Comparison of ENCODE assay signal across 26 cellular contexts in the genomic region with DNA sequence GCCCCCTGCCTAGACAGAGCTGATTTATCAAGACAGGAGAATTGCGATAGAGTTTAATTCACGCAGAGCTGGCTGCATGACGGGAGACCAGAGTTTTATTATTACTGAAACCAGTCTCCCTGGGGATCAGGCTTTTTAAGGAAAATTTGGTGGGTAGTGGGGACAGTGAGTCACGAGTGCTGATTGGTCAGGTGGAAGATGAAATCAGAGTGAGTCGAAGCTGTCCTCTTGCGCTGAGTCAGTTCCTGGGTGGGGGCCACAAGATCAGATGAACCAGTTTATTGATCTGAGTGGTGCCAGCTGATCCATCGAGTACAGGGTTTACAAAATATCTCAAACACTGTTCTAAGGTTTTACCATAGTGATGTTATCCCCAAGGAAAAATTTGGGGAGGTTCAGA. TPM values are rescaled to one million over a fixed set of nuclear protein-coding genes. Genes with fewer than 3 reads are reported as not detected.
DNase-seq lines count a peak whose midpoint lies in the region; ATAC-seq and TF ChIP-seq lines count a peak whose summit lies in the region.
"Had no signal": no experiment of that assay in that cellular context is flagged by ENCODE, and none has a peak within 500 bp of the region (broad histone marks: within the 10 kb centered on the region; RNA-seq: fewer than 3 reads in every experiment).

No MANE protein-coding gene starts in this region.

- intact Hi-C loops in activated CD4-positive, alpha-beta T cell treated with anti-CD3 and anti-CD28 coated beads for 36 hours (cut with DNase I, micrococcal nuclease): no loop called here
- intact Hi-C loops in HCT116 (cut with micrococcal nuclease): no loop called here

- H3K36me3 ChIP-seq in HCT116 (ENCODE audit: control insufficient read depth in 1 of 2, insufficient read depth in 2 of 2, low read length in 2 of 2): no peaks in the 10 kb centered on the region
- H3K36me3 ChIP-seq: ovary, vagina had no signal

- peaks cover 3% of the 10 kb centered on the region for H3K4me1 Mint-ChIP-seq in activated CD4-positive, alpha-beta T cell treated with anti-CD3 and anti-CD28 coated beads for 36 hours
- peaks cover 2% of the 10 kb centered on the region for H3K4me1 Mint-ChIP-seq in activated CD4-positive, alpha-beta T cell treated with anti-CD3 and anti-CD28 coated beads, Interleukin-2, amount 10 ng/mL, durations not matched to agents 7 days and 5 days
- H3K4me1 Mint-ChIP-seq in activated T-helper 17 cell treated with anti-CD3 and anti-CD28 coated beads, Interleukin-2, amount 50 U/mL, for 72 hours: peaks cover 6% of the 10 kb centered on the region
- H3K4me1 Mint-ChIP-seq: CD4-positive, CD25-positive, alpha-beta regulatory T cell; naive thymus-derived CD8-positive, alpha-beta T cell; stimulated activated naive CD8-positive, alpha-beta T cell treated with anti-CD3 and anti-CD28 coated beads, Interleukin-15, amount 100 ng/mL, for 72 hours; T-helper 17 cell had no signal

- no peak for TF ChIP-seq POLR2A in HCT116 (IDR thresholded peaks at IDR 0.05; ENCODE audit: borderline replicate concordance, extremely low read depth, insufficient read depth, insufficient read length)

- POLR2A ChIA-PET in activated CD4-positive, alpha-beta T cell treated with anti-CD3 and anti-CD28 coated beads for 36 hours (lab: Charles Lee): no interaction called here
- POLR2A ChIA-PET in activated CD4-positive, alpha-beta T cell treated with anti-CD3 and anti-CD28 coated beads, Interleukin-2, amount 10 ng/mL, durations not matched to agents 7 days and 5 days (lab: Charles Lee): no interaction called here
- POLR2A ChIA-PET in HCT116 (lab: Charles Lee): interaction anchor here (0.9 kb wide), 1 partner anchor 41 kb away, joined by 5 read pairs; a partner anchor contains a TSS

- peak; percentile 9 for DNase-seq in activated CD4-positive, alpha-beta T cell treated with anti-CD3 and anti-CD28 coated beads for 36 hours
- DNase-seq in activated CD4-positive, alpha-beta T cell treated with anti-CD3 and anti-CD28 coated beads, Interleukin-2, amount 10 ng/mL, durations not matched to agents 7 days and 5 days: no peak
- DNase-seq in HCT116 (ENCODE audit: low read depth, low spot score) (no peak), foreskin keratinocyte (no peak), NCI-H1930 (lab: John Stamatoyannopoulos, UW) (no peak), NCI-H2107 treated with DMSO at 0.1 percent for 48 hours (lab: John Stamatoyannopoulos, UW; ENCODE audit: unreplicated experiment) (no peak)
- no peak for DNase-seq in activated CD8-positive, alpha-beta memory T cell treated with anti-CD3 and anti-CD28 coated beads for 24 hours
- DNase-seq: activated CD4-positive, alpha-beta T cell treated with anti-CD3 and anti-CD28 coated beads for 1 hour; anterior cingulate cortex; caudate nucleus; CD4-positive, CD25-positive, alpha-beta regulatory T cell; GOT3; MM.1S; naive thymus-derived CD8-positive, alpha-beta T cell; NCI-H2081 treated with DMSO at 0.1 percent for 48 hours; NCI-H82; ovary; stimulated activated naive CD8-positive, alpha-beta T cell treated with anti-CD3 and anti-CD28 coated beads, Interleukin-15, amount 100 ng/mL, for 72 hours; T-helper 17 cell had no signal

- CTCF ChIA-PET in activated CD4-positive, alpha-beta T cell treated with anti-CD3 and anti-CD28 coated beads for 36 hours (lab: Charles Lee): interaction anchor here (0.8 kb wide), 1 partner anchor 9 kb away, joined by 3 read pairs; no protein-coding TSS in a partner anchor
- CTCF ChIA-PET in activated CD4-positive, alpha-beta T cell treated with anti-CD3 and anti-CD28 coated beads, Interleukin-2, amount 10 ng/mL, durations not matched to agents 7 days and 5 days (lab: Charles Lee): no interaction called here
- CTCF ChIA-PET in HCT116 (lab: Charles Lee): interaction anchor here (1.4 kb wide), 1 partner anchor 9 kb away, joined by 3 read pairs; no protein-coding TSS in a partner anchor

- peak overlapping the region; percentile 92 for H2AFZ ChIP-seq in HCT116 (ENCODE audit: low read depth, low read length, poor library complexity, severe bottlenecking)

- no peaks in the 10 kb centered on the region for H4K20me1 ChIP-seq in HCT116 (ENCODE audit: insufficient read depth)

- no peak overlapping the region for H3K27ac Mint-ChIP-seq in activated CD4-positive, alpha-beta T cell treated with anti-CD3 and anti-CD28 coated beads for 36 hours
- no peak overlapping the region for H3K27ac Mint-ChIP-seq in activated CD4-positive, alpha-beta T cell treated with anti-CD3 and anti-CD28 coated beads, Interleukin-2, amount 10 ng/mL, durations not matched to agents 7 days and 5 days
- no peak overlapping the region for H3K27ac Mint-ChIP-seq in activated T-helper 17 cell treated with anti-CD3 and anti-CD28 coated beads, Interleukin-2, amount 50 U/mL, for 72 hours
- H3K27ac Mint-ChIP-seq: activated naive CD4-positive, alpha-beta T cell treated with anti-CD3 and anti-CD28 coated beads, Interleukin-2, amount 50 U/mL, for 72 hours; activated T-helper 1 cell treated with anti-CD3 and anti-CD28 coated beads, Interleukin-12 subunit alpha, Interleukin-12 subunit beta, Interleukin-2, Interleukin-4 antibody, amounts not matched to agents 30 ng/mL and 10 ng/mL and 1 ng/mL, durations not matched to agents 14 hours and 24 hours and 36 hours; CD4-positive, CD25-positive, alpha-beta regulatory T cell; naive thymus-derived CD8-positive, alpha-beta T cell; T-helper 17 cell had no signal

- H3K4me2 ChIP-seq in HCT116 (ENCODE audit: low read length): peak overlapping the region; percentile 32

- no peaks in the 10 kb centered on the region for H3K36me3 Mint-ChIP-seq in activated CD4-positive, alpha-beta T cell treated with anti-CD3 and anti-CD28 coated beads for 36 hours (ENCODE audit: low read depth)
- H3K36me3 Mint-ChIP-seq in activated CD4-positive, alpha-beta T cell treated with anti-CD3 and anti-CD28 coated beads, Interleukin-2, amount 10 ng/mL, durations not matched to agents 7 days and 5 days (ENCODE audit: low read depth): no peaks in the 10 kb centered on the region
- no peaks in the 10 kb centered on the region for H3K36me3 Mint-ChIP-seq in activated T-helper 17 cell treated with anti-CD3 and anti-CD28 coated beads, Interleukin-2, amount 50 U/mL, for 72 hours (ENCODE audit: low read depth)
- H3K36me3 Mint-ChIP-seq: activated naive CD4-positive, alpha-beta T cell treated with anti-CD3 and anti-CD28 coated beads, Interleukin-2, amount 50 U/mL, for 72 hours; CD4-positive, CD25-positive, alpha-beta regulatory T cell had no signal

- no TSS peak for BruUV-seq in HCT116 (replicated peaks; lab: Mats Ljungman, UMichigan)

- H3K4me1 ChIP-seq in HCT116 (ENCODE audit: control insufficient read depth in 1 of 2, insufficient read depth in 2 of 2, low read length in 2 of 2): peaks cover 0 to 11% of the 10 kb centered on the region in 2 experiments; a peak in 2 of 4 replicates
- H3K4me1 ChIP-seq in foreskin keratinocyte: no peaks in the 10 kb centered on the region
- H3K4me1 ChIP-seq: vagina had no signal

- RAD21 ChIA-PET in HCT116 (lab: Charles Lee; ENCODE audit: low non-redundant PET in 1 of 2, low total read pairs in 2 of 2, uncharacterized antibody in 2 of 2, unreplicated experiment in 2 of 2): no interaction called here

- no peaks in the 10 kb centered on the region for H3K27me3 ChIP-seq in HCT116 (ENCODE audit: insufficient read depth, low read length)
- no peaks in the 10 kb centered on the region for H3K27me3 ChIP-seq in foreskin keratinocyte
- H3K27me3 ChIP-seq: ovary, vagina had no signal

- H3K27ac ChIP-seq in HCT116 (ENCODE audit: low read depth, low read length) (no peak overlapping the region), foreskin keratinocyte (no peak overlapping the region)
- H3K27ac ChIP-seq: 22Rv1, ovary, vagina had no signal

- no peaks in the 10 kb centered on the region for H3K9me2 ChIP-seq in HCT116 (ENCODE audit: insufficient read depth)

- no peak overlapping the region for H3K9ac ChIP-seq in HCT116 (ENCODE audit: low read length)

- no peak for ATAC-seq in activated CD4-positive, alpha-beta T cell treated with anti-CD3 and anti-CD28 coated beads for 36 hours
- ATAC-seq in HCT116 (no peak), foreskin keratinocyte (peak; percentile 41)
- ATAC-seq in activated T-helper 17 cell treated with anti-CD3 and anti-CD28 coated beads, Interleukin-2, amount 50 U/mL, for 72 hours (replicated peaks): peak; percentile 31
- ATAC-seq: naive thymus-derived CD8-positive, alpha-beta T cell; SK-N-SH treated with all-trans-retinoic acid at 6 μM for 48 hours; stimulated activated naive CD8-positive, alpha-beta T cell treated with anti-CD3 and anti-CD28 coated beads, Interleukin-15, amount 100 ng/mL, for 72 hours; T-helper 17 cell had no signal

- TF ChIP-seq CTCF in HCT116 (IDR thresholded peaks at IDR 0.05 in 2 of 3, conservative IDR thresholded peaks at IDR 0.05 in 1 of 3; ENCODE audit: borderline replicate concordance in 1 of 3, insufficient read depth in 1 of 3, low read depth in 2 of 3, low read length in 2 of 3) (no peak), foreskin keratinocyte (conservative IDR thresholded peaks at IDR 0.05) (no peak)

- no peaks in the 10 kb centered on the region for H3K27me3 Mint-ChIP-seq in activated CD4-positive, alpha-beta T cell treated with anti-CD3 and anti-CD28 coated beads for 36 hours
- no peaks in the 10 kb centered on the region for H3K27me3 Mint-ChIP-seq in activated CD4-positive, alpha-beta T cell treated with anti-CD3 and anti-CD28 coated beads, Interleukin-2, amount 10 ng/mL, durations not matched to agents 7 days and 5 days
- H3K27me3 Mint-ChIP-seq in activated T-helper 17 cell treated with anti-CD3 and anti-CD28 coated beads, Interleukin-2, amount 50 U/mL, for 72 hours: peaks cover 3% of the 10 kb centered on the region

- H3K9me3 Mint-ChIP-seq in activated CD4-positive, alpha-beta T cell treated with anti-CD3 and anti-CD28 coated beads for 36 hours (ENCODE audit: low read depth): no peaks in the 10 kb centered on the region
- no peaks in the 10 kb centered on the region for H3K9me3 Mint-ChIP-seq in activated CD4-positive, alpha-beta T cell treated with anti-CD3 and anti-CD28 coated beads, Interleukin-2, amount 10 ng/mL, durations not matched to agents 7 days and 5 days
- H3K9me3 Mint-ChIP-seq in activated T-helper 17 cell treated with anti-CD3 and anti-CD28 coated beads, Interleukin-2, amount 50 U/mL, for 72 hours: no peaks in the 10 kb centered on the region
- H3K9me3 Mint-ChIP-seq: activated naive CD4-positive, alpha-beta T cell treated with anti-CD3 and anti-CD28 coated beads, Interleukin-2, amount 50 U/mL, for 72 hours; activated T-helper 1 cell treated with anti-CD3 and anti-CD28 coated beads, Interleukin-12 subunit alpha, Interleukin-12 subunit beta, Interleukin-2, Interleukin-4 antibody, amounts not matched to agents 30 ng/mL and 10 ng/mL and 1 ng/mL, durations not matched to agents 14 hours and 24 hours and 36 hours; CD4-positive, CD25-positive, alpha-beta regulatory T cell; naive thymus-derived CD8-positive, alpha-beta T cell; stimulated activated naive CD8-positive, alpha-beta T cell treated with anti-CD3 and anti-CD28 coated beads, Interleukin-15, amount 100 ng/mL, for 72 hours had no signal

- no peaks in the 10 kb centered on the region for H3K79me2 ChIP-seq in HCT116 (ENCODE audit: insufficient read depth, low read length)

- no peak overlapping the region for H3K4me3 ChIP-seq in HCT116 (replicated peaks in 1 of 2; ENCODE audit: low read depth in 1 of 2, low read length in 2 of 2)
- H3K4me3 ChIP-seq: ovary, vagina had no signal

- no peak overlapping the region for H3K4me3 Mint-ChIP-seq in activated CD4-positive, alpha-beta T cell treated with anti-CD3 and anti-CD28 coated beads for 36 hours
- H3K4me3 Mint-ChIP-seq in activated CD4-positive, alpha-beta T cell treated with anti-CD3 and anti-CD28 coated beads, Interleukin-2, amount 10 ng/mL, durations not matched to agents 7 days and 5 days: no peak overlapping the region
- H3K4me3 Mint-ChIP-seq in activated T-helper 17 cell treated with anti-CD3 and anti-CD28 coated beads, Interleukin-2, amount 50 U/mL, for 72 hours: no peak overlapping the region
- H3K4me3 Mint-ChIP-seq: activated T-helper 1 cell treated with anti-CD3 and anti-CD28 coated beads, Interleukin-12 subunit alpha, Interleukin-12 subunit beta, Interleukin-2, Interleukin-4 antibody, amounts not matched to agents 30 ng/mL and 10 ng/mL and 1 ng/mL, durations not matched to agents 14 hours and 24 hours and 36 hours; CD4-positive, CD25-positive, alpha-beta regulatory T cell; naive thymus-derived CD8-positive, alpha-beta T cell; stimulated activated naive CD8-positive, alpha-beta T cell treated with anti-CD3 and anti-CD28 coated beads, Interleukin-15, amount 100 ng/mL, for 72 hours; T-helper 17 cell had no signal

- TF ChIP-seq RAD21 in HCT116 (IDR thresholded peaks at IDR 0.05; ENCODE audit: low read depth): no peak

- no peaks in the 10 kb centered on the region for H3K9me3 ChIP-seq in HCT116 (ENCODE audit: control insufficient read depth in 1 of 2, insufficient read depth in 1 of 2, low read depth in 1 of 2, low read length in 2 of 2)
- H3K9me3 ChIP-seq: ovary, vagina had no signal

RNA-seq across cellular contexts. Expression of a gene that starts 36.6 kb away (rescaled TPM):
- not detected for total RNA-seq in activated CD4-positive, alpha-beta T cell treated with anti-CD3 and anti-CD28 coated beads for 36 hours
- not detected for total RNA-seq in activated CD4-positive, alpha-beta T cell treated with anti-CD3 and anti-CD28 coated beads, Interleukin-2, amount 10 ng/mL, durations not matched to agents 7 days and 5 days
- total RNA-seq in HCT116 (2021; ENCODE audit: unreplicated experiment): not detected
- polyA plus RNA-seq in HCT116 (2012): not detected in 2 replicates
- total RNA-seq in activated T-helper 17 cell treated with anti-CD3 and anti-CD28 coated beads, Interleukin-2, amount 50 U/mL, for 72 hours: not detected
- not detected in 2 replicates for total RNA-seq in foreskin keratinocyte
- not detected in 2 replicates for polyA plus RNA-seq in foreskin keratinocyte
- total RNA-seq: activated naive CD4-positive, alpha-beta T cell treated with anti-CD3 and anti-CD28 coated beads, Interleukin-2, amount 50 U/mL, for 72 hours; activated T-helper 1 cell treated with anti-CD3 and anti-CD28 coated beads, Interleukin-12 subunit alpha, Interleukin-12 subunit beta, Interleukin-2, Interleukin-4 antibody, amounts not matched to agents 30 ng/mL and 10 ng/mL and 1 ng/mL, durations not matched to agents 14 hours and 24 hours and 36 hours; CD4-positive, CD25-positive, alpha-beta regulatory T cell; lower leg skin; naive thymus-derived CD8-positive, alpha-beta T cell; T-helper 17 cell had no signal
- polyA plus RNA-seq: naive thymus-derived CD8-positive, alpha-beta T cell had no signal

RNA-seq across cellular contexts. Expression of a gene that starts 40.3 kb away (rescaled TPM):
- total RNA-seq in activated CD4-positive, alpha-beta T cell treated with anti-CD3 and anti-CD28 coated beads for 36 hours: 10 to 100 TPM; 11.4 to 14.0 TPM
- total RNA-seq in activated CD4-positive, alpha-beta T cell treated with anti-CD3 and anti-CD28 coated beads, Interleukin-2, amount 10 ng/mL, durations not matched to agents 7 days and 5 days: 1 to 10 TPM; 6.7 to 6.9 TPM
- 22.0 TPM for total RNA-seq in HCT116 (2021; ENCODE audit: unreplicated experiment)
- polyA plus RNA-seq in HCT116 (2012): 9.3 and 9.7 TPM in 2 replicates
- total RNA-seq in activated T-helper 17 cell treated with anti-CD3 and anti-CD28 coated beads, Interleukin-2, amount 50 U/mL, for 72 hours: 10 to 100 TPM in 1 of 2 donors, 1 to 10 TPM in 1; 9.7 to 27.7 TPM
- total RNA-seq in foreskin keratinocyte: 22.7 and 24.5 TPM in 2 replicates
- polyA plus RNA-seq in foreskin keratinocyte: 3.0 and 4.3 TPM in 2 replicates

Comparison
In these comparisons a context has a peak if more than half of its experiments do, and no peak if none do; other contexts are left out.
1. ATAC-seq: peak in activated T-helper 17 cell treated with anti-CD3 and anti-CD28 coated beads, Interleukin-2, amount 50 U/mL, for 72 hours (single experiment) and foreskin keratinocyte (single experiment); none in activated CD4-positive, alpha-beta T cell treated with anti-CD3 and anti-CD28 coated beads for 36 hours (single experiment) and HCT116 (single experiment).